ENCODE assay signal across 10 cellular contexts in the genomic region with DNA sequence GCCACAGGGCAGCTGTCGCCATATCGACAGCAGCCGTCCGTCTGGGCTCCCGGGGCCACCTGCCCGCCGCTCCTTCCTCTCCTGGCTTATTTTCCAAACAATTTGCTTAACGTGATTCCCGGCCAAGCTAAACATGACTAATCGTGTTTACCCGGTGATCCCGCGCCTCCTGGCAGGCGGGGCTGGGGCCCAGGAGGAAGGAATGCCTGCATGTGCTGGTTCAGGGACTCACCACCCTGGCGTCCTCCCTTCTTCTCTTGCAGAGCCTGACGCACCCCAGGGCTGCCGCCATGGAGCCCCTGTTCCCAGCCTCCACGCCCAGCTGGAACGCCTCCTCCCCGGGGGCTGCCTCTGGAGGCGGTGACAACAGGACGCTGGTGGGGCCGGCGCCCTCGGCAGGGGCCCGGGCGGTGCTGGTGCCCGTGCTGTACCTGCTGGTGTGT. TPM values are rescaled to one million over a fixed set of nuclear protein-coding genes. Genes with fewer than 3 reads are reported as not detected.
DNase-seq lines count a peak whose midpoint lies in the region; TF ChIP-seq lines count a peak whose summit lies in the region.
"Had no signal": no experiment of that assay in that cellular context is flagged by ENCODE, and none has a peak within 500 bp of the region (broad histone marks: within the 10 kb centered on the region; RNA-seq: fewer than 3 reads in every experiment).

No MANE protein-coding gene starts in this region.

- no peak overlapping the region for H3K4me3 ChIP-seq in fibroblast of villous mesenchyme (ENCODE audit: low read depth, low read length)
- H3K4me3 ChIP-seq in transverse colon: no peak overlapping the region
- no peak overlapping the region for H3K4me3 ChIP-seq in HAP-1
- H3K4me3 ChIP-seq in esophagus muscularis mucosa: no peak overlapping the region

- POLR2A ChIA-PET in RWPE1 (lab: Yijun Ruan, JAX; ENCODE audit: low non-redundant PET): no interaction called here

- H3K27ac ChIP-seq in RWPE1: peak overlapping the region; percentile 95
- no peak overlapping the region for H3K27ac ChIP-seq in transverse colon
- H3K27ac ChIP-seq in esophagus muscularis mucosa (replicated peaks in 1 of 4): no peak overlapping the region

- peaks cover 0 to 12% (median 10%) of the 10 kb centered on the region in 4 donors for H3K4me1 ChIP-seq in transverse colon
- no peaks in the 10 kb centered on the region for H3K4me1 ChIP-seq in HAP-1
- H3K4me1 ChIP-seq in esophagus muscularis mucosa: peaks cover 0 to 9% (median 4%) of the 10 kb centered on the region in 4 donors

- TF ChIP-seq EP300 in transverse colon (IDR thresholded peaks at IDR 0.05; ENCODE audit: low read depth) (no peak), esophagus muscularis mucosa (IDR thresholded peaks at IDR 0.05) (no peak)

- peak; percentile 76 for DNase-seq in LHCN-M2 (ENCODE audit: low read depth)
- peak; percentile 92 for DNase-seq in RWPE1 (ENCODE audit: low spot score)
- peak; percentile 30 for DNase-seq in fibroblast of villous mesenchyme (ENCODE audit: low read depth)
- DNase-seq in transverse colon: peak; percentile 72
- no peak for DNase-seq in HAP-1 (ENCODE audit: low spot score in 2 of 2)
- no peak for DNase-seq in GM19238 (ENCODE audit: insufficient read length, low spot score)
- DNase-seq in T-helper 1 cell: no peak
- no peak for DNase-seq in esophagus muscularis mucosa (ENCODE audit: extremely low spot score)
- DNase-seq: nephron progenitor cell; stimulated activated CD8-positive, alpha-beta memory T cell treated with anti-CD3 and anti-CD28 coated beads, Interleukin-4, amount 100 ng/mL, for 48 hours had no signal

- no peaks in the 10 kb centered on the region for H3K9me3 ChIP-seq in transverse colon
- H3K9me3 ChIP-seq in HAP-1: no peaks in the 10 kb centered on the region
- H3K9me3 ChIP-seq in esophagus muscularis mucosa: peaks cover 0 to 2% (median 0%) of the 10 kb centered on the region in 4 donors

- CTCF ChIA-PET in RWPE1 (lab: Yijun Ruan, JAX): interaction anchor here (1.1 kb wide), 1 partner anchor 21 kb away, joined by 4 read pairs; no protein-coding TSS in a partner anchor

- intact Hi-C loops in transverse colon (cut with DNase I; ENCODE audit: low total_unique reads): no loop called here
- intact Hi-C loops in esophagus muscularis mucosa (cut with DNase I): no loop called here

- TF ChIP-seq CTCF in RWPE1 (conservative IDR thresholded peaks at IDR 0.05; ENCODE audit: low read depth) (no peak), fibroblast of villous mesenchyme (IDR thresholded peaks at IDR 0.05; ENCODE audit: insufficient read depth, low read depth, low read length) (no peak), transverse colon (IDR thresholded peaks at IDR 0.05) (no peak), esophagus muscularis mucosa (IDR thresholded peaks at IDR 0.05) (no peak)

- TF ChIP-seq POLR2A in transverse colon (IDR thresholded peaks at IDR 0.05) (no peak), esophagus muscularis mucosa (IDR thresholded peaks at IDR 0.05; ENCODE audit: low read depth) (no peak)

- H3K27me3 ChIP-seq in transverse colon (peaks cover 91% of the 10 kb centered on the region), HAP-1 (ENCODE audit: low read depth) (peaks cover 53% of the 10 kb centered on the region), esophagus muscularis mucosa (peaks cover under 1 to 99% (median 34%) of the 10 kb centered on the region in 4 donors)

- H3K36me3 ChIP-seq in transverse colon (no peaks in the 10 kb centered on the region), HAP-1 (replicated peaks) (no peaks in the 10 kb centered on the region), esophagus muscularis mucosa (no peaks in the 10 kb centered on the region)

- 41% methylated on average over 26 of the region's 28 CpGs; no CpG with 5 or more reads in 1 of the 2 donors for WGBS in transverse colon (ENCODE audit: low coverage in 1 of 2), 2 donors
- 46% methylated on average over 7 of the region's 28 CpGs for WGBS in esophagus muscularis mucosa

- in situ Hi-C loops in transverse colon (cut with MboI; ENCODE audit: low pct_ligation_motif_present in 1 of 4, low pct_unique_long_range_greater_than_20kb in 1 of 4, low sequenced_read_pairs in 3 of 4) (no loop called here), HAP-1 (cut with MboI; ENCODE audit: low sequenced_read_pairs) (no loop called here)

RNA-seq across cellular contexts. Expression of a gene that starts 6.1 kb away (rescaled TPM):
- 0.64 and 0.98 TPM in 2 replicates for total RNA-seq in LHCN-M2 (2014; rRNA removed)
- polyA plus RNA-seq in LHCN-M2 (2012): 0.12 TPM
- total RNA-seq in fibroblast of villous mesenchyme: not detected in 2 replicates
- total RNA-seq in transverse colon: not detected
- not detected for total RNA-seq in esophagus muscularis mucosa

RNA-seq across cellular contexts. Expression of a gene that starts 17.4 kb away (rescaled TPM):
- total RNA-seq in LHCN-M2 (2014; rRNA removed): not detected in 2 replicates
- polyA plus RNA-seq in LHCN-M2 (2012): not detected
- not detected in 2 replicates for total RNA-seq in fibroblast of villous mesenchyme
- not detected for total RNA-seq in transverse colon
- total RNA-seq in esophagus muscularis mucosa: not detected

Comparison
In these comparisons a context has a peak if more than half of its experiments do, and no peak if none do; other contexts are left out.
1. DNase-seq: peak in LHCN-M2 (single experiment), RWPE1 (single experiment), fibroblast of villous mesenchyme (single experiment) and transverse colon (single experiment); none in HAP-1 (0 of 2), GM19238 (single experiment), T-helper 1 cell (0 of 5) and esophagus muscularis mucosa (single experiment).